1 cellular context compared by ENCODE assay signal in the genomic region with DNA sequence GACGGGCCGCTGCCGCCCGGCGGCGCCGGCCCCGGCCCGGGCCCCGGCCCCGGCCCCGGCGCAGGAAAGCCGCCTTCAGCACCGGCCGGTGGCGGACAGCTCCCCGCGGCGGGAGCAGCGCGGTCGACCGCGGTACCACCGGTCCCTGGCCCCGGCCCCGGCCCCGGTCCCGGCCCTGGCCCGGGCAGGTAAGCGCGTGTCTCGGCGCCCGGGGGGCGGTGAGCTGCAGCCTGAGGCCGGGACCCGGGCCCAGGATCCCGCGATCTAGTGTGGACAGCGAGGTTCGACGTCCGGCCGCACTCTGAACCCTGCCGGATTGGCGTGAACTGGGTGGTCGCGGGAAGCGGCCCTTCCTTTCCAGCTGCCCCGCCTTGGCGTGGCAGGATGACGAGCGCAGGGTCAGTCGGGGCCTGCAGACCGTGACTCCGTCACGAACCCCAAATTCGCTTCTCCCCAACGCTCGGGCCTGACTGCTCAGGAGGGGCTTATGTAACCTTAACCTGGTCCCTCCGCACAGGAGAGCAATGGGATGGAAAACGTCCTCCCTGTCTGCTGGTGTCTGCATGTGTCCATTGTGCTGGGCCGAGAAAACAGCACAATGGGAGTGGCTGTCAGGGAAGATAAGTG.
TF ChIP-seq lines count a peak whose summit lies in the region.

No MANE protein-coding gene starts in this region.

TF ChIP-seq in HepG2, 621 proteins besides CTCF, POLR2A, EP300 and RAD21 (continued from another document):
- TF ChIP-seq ETS1 (CRISPR knock-in tag; IDR thresholded peaks at IDR 0.05) (0 out of 2 replicates have a peak, but pooled peaks have one; percentile 84), PAX8 (CRISPR knock-in tag; IDR thresholded peaks at IDR 0.05; ENCODE audit: borderline replicate concordance) (no peak), ZNF235 (CRISPR knock-in tag; IDR thresholded peaks at IDR 0.05; ENCODE audit: borderline replicate concordance) (0 out of 2 replicates have a peak, but pooled peaks have one; percentile 40), ZBTB7B (CRISPR knock-in tag; IDR thresholded peaks at IDR 0.05) (peak; percentile 38; the same call in 1 of the 2 replicates), HINFP (CRISPR knock-in tag; IDR thresholded peaks at IDR 0.05; ENCODE audit: low read depth) (no peak), ZNF296 (CRISPR knock-in tag; conservative IDR thresholded peaks at IDR 0.05) (no peak), ZNF260 (CRISPR knock-in tag; IDR thresholded peaks at IDR 0.05; ENCODE audit: borderline replicate concordance, low read depth) (no peak), RORA (CRISPR knock-in tag; IDR thresholded peaks at IDR 0.05) (no peak), KDM2A (CRISPR knock-in tag; IDR thresholded peaks at IDR 0.05; ENCODE audit: borderline replicate concordance, low read depth) (no peak), ZMAT3 (CRISPR knock-in tag; conservative IDR thresholded peaks at IDR 0.05) (peak; percentile 94), ZKSCAN1 (IDR thresholded peaks at IDR 0.05; ENCODE audit: low read length) (no peak), ELF1 (CRISPR knock-in tag; IDR thresholded peaks at IDR 0.05) (no peak), ZFP36L2 (CRISPR knock-in tag; IDR thresholded peaks at IDR 0.05) (no peak), SMAD9 (CRISPR knock-in tag; IDR thresholded peaks at IDR 0.05) (0 out of 2 replicates have a peak, but pooled peaks have one; percentile 42), ZNF619 (CRISPR knock-in tag; IDR thresholded peaks at IDR 0.05) (no peak), KAT8 (CRISPR knock-in tag; IDR thresholded peaks at IDR 0.05) (no peak), TAF1 (CRISPR knock-in tag; IDR thresholded peaks at IDR 0.05) (no peak), ZBTB43 (CRISPR knock-in tag; conservative IDR thresholded peaks at IDR 0.05) (0 out of 2 replicates have a peak, but pooled peaks have one; percentile 69), ZNF431 (CRISPR knock-in tag; IDR thresholded peaks at IDR 0.05; ENCODE audit: borderline replicate concordance, low read depth) (0 out of 2 replicates have a peak, but pooled peaks have one; percentile 64), DBP (CRISPR knock-in tag; IDR thresholded peaks at IDR 0.05; ENCODE audit: not compliant biosample characterization) (no peak), ZNF30 (CRISPR knock-in tag; IDR thresholded peaks at IDR 0.05) (no peak), SNAI1 (CRISPR knock-in tag; IDR thresholded peaks at IDR 0.05; ENCODE audit: borderline replicate concordance) (no peak), ZNF446 (CRISPR knock-in tag; IDR thresholded peaks at IDR 0.05) (peak; percentile 91), HMG20B (CRISPR knock-in tag; conservative IDR thresholded peaks at IDR 0.05) (no peak), RFX3 (CRISPR knock-in tag; IDR thresholded peaks at IDR 0.05) (no peak)
- TF ChIP-seq, protein P1, sequence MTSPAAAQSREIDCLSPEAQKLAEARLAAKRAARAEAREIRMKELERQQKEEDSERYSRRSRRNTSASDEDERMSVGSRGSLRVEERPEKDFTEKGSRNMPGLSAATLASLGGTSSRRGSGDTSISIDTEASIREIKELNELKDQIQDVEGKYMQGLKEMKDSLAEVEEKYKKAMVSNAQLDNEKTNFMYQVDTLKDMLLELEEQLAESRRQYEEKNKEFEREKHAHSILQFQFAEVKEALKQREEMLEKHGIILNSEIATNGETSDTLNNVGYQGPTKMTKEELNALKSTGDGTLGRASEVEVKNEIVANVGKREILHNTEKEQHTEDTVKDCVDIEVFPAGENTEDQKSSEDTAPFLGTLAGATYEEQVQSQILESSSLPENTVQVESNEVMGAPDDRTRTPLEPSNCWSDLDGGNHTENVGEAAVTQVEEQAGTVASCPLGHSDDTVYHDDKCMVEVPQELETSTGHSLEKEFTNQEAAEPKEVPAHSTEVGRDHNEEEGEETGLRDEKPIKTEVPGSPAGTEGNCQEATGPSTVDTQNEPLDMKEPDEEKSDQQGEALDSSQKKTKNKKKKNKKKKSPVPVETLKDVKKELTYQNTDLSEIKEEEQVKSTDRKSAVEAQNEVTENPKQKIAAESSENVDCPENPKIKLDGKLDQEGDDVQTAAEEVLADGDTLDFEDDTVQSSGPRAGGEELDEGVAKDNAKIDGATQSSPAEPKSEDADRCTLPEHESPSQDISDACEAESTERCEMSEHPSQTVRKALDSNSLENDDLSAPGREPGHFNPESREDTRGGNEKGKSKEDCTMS (CRISPR knock-in tag; conservative IDR thresholded peaks at IDR 0.05): no peak
